8 cellular contexts compared by ENCODE assay signal in genomic region chr5:41856644-41857491, GRCh38. TPM values are rescaled to one million over a fixed set of nuclear protein-coding genes. Genes with fewer than 3 reads are reported as not detected.
DNase-seq lines count a peak whose midpoint lies in the region; ATAC-seq and TF ChIP-seq lines count a peak whose summit lies in the region.

No MANE protein-coding gene starts in this region.

- H3K4me1 Mint-ChIP-seq in effector memory CD8-positive, alpha-beta T cell (ENCODE audit: low read depth in 2 of 2): peaks cover 0 to 5% of the 10 kb centered on the region in 2 donors
- no peaks in the 10 kb centered on the region for H3K4me1 Mint-ChIP-seq in mesothelial cell of epicardium

- no peak for TF ChIP-seq EP300 in suprapubic skin (IDR thresholded peaks at IDR 0.05)

- peaks cover 27% of the 10 kb centered on the region for H3K36me3 ChIP-seq in suprapubic skin

- H3K27ac Mint-ChIP-seq in effector memory CD8-positive, alpha-beta T cell: no peak overlapping the region
- no peak overlapping the region for H3K27ac Mint-ChIP-seq in mesothelial cell of epicardium

- TF ChIP-seq CTCF in mesothelial cell of epicardium (IDR thresholded peaks at IDR 0.05; ENCODE audit: unreplicated experiment) (peak; percentile 77), suprapubic skin (IDR thresholded peaks at IDR 0.05) (peak; percentile 59 to 75)

- H3K27ac ChIP-seq in suprapubic skin: no peak overlapping the region

- H3K4me1 ChIP-seq in suprapubic skin: no peaks in the 10 kb centered on the region

- WGBS in suprapubic skin: 51% methylated on average over 5 of the region's 5 CpGs

- H3K4me3 Mint-ChIP-seq in effector memory CD8-positive, alpha-beta T cell: no peak overlapping the region
- no peak overlapping the region for H3K4me3 Mint-ChIP-seq in mesothelial cell of epicardium

- H3K9me3 ChIP-seq in suprapubic skin: no peaks in the 10 kb centered on the region

- H3K27me3 Mint-ChIP-seq in effector memory CD8-positive, alpha-beta T cell: no peaks in the 10 kb centered on the region
- no peaks in the 10 kb centered on the region for H3K27me3 Mint-ChIP-seq in mesothelial cell of epicardium (ENCODE audit: low read depth)

- no peak for TF ChIP-seq POLR2A in suprapubic skin (IDR thresholded peaks at IDR 0.05)

- H3K9me3 Mint-ChIP-seq in effector memory CD8-positive, alpha-beta T cell: no peaks in the 10 kb centered on the region
- no peaks in the 10 kb centered on the region for H3K9me3 Mint-ChIP-seq in mesothelial cell of epicardium

- peaks cover 43% of the 10 kb centered on the region for H3K36me3 Mint-ChIP-seq in effector memory CD8-positive, alpha-beta T cell (ENCODE audit: insufficient read depth)
- peaks cover 2% of the 10 kb centered on the region for H3K36me3 Mint-ChIP-seq in mesothelial cell of epicardium

- ATAC-seq in GM19452 (IDR thresholded peaks at IDR 0.05; ENCODE audit: unreplicated experiment) (peak; percentile 88), HG03457 (IDR thresholded peaks at IDR 0.05; ENCODE audit: unreplicated experiment) (peak; percentile 56)
- ATAC-seq in effector memory CD8-positive, alpha-beta T cell (replicated peaks): peak; percentile 94

- H3K4me3 ChIP-seq in suprapubic skin: no peak overlapping the region

- in situ Hi-C loops in Caki2 (cut with HindIII; ENCODE audit: low pct_unique_long_range_greater_than_20kb, low sequenced_read_pairs): no loop called here

- peak; percentile 37 for DNase-seq in Caki2 (ENCODE audit: low read depth)
- DNase-seq in NCI-H446 (lab: John Stamatoyannopoulos, UW): peak; percentile 88 to 89
- DNase-seq in activated CD4-positive, CD25-positive, alpha-beta regulatory T cell (lab: John Stamatoyannopoulos, UW): peak in 3 of 4 experiments; percentile 8 to 25 (median 13)
- peak; percentile 62 to 70 (median 67) for DNase-seq in effector memory CD8-positive, alpha-beta T cell
- peak in 1 of 2 experiments; percentile 51 for DNase-seq in mesothelial cell of epicardium (ENCODE audit: low spot score in 2 of 2, unreplicated experiment in 2 of 2)
- DNase-seq in suprapubic skin (ENCODE audit: low spot score in 2 of 2): no peak

- H3K27me3 ChIP-seq in suprapubic skin: no peaks in the 10 kb centered on the region

RNA-seq across cellular contexts. Expression of gene OXCT1, which starts 13.4 kb away (rescaled TPM):
- 4.5 and 12.4 TPM in 2 replicates for total RNA-seq in Caki2 (2014; rRNA removed; shearing (Covaris generic); ENCODE audit: low replicate concordance)
- total RNA-seq in mesothelial cell of epicardium: 20.3 to 21.2 TPM (median 20.8 TPM) in 3 replicates
- 10 to 100 TPM; 17.4 to 71.9 (median 24.7) TPM for total RNA-seq in suprapubic skin

RNA-seq across cellular contexts. Expression of gene RIMOC1, which starts 47.3 kb away (rescaled TPM):
- total RNA-seq in Caki2 (2014; rRNA removed; shearing (Covaris generic); ENCODE audit: low replicate concordance): 4.0 and 7.1 TPM in 2 replicates
- total RNA-seq in mesothelial cell of epicardium (29.2 to 30.8 TPM (median 30.0 TPM) in 3 replicates), suprapubic skin (10 to 100 TPM; 10.6 to 20.9 (median 16.9) TPM)

Comparison
In these comparisons a context has a peak if more than half of its experiments do, and no peak if none do; other contexts are left out.
1. DNase-seq: peak in Caki2 (single experiment), NCI-H446 (2 of 2), activated CD4-positive, CD25-positive, alpha-beta regulatory T cell (3 of 4) and effector memory CD8-positive, alpha-beta T cell (3 of 3); none in suprapubic skin (0 of 2).
2. Peak in every context shown above with its lines, with median percentiles within 50 percentile points of each other: ATAC-seq.